ENCODE assay signal across 8 cellular contexts in the genomic region with DNA sequence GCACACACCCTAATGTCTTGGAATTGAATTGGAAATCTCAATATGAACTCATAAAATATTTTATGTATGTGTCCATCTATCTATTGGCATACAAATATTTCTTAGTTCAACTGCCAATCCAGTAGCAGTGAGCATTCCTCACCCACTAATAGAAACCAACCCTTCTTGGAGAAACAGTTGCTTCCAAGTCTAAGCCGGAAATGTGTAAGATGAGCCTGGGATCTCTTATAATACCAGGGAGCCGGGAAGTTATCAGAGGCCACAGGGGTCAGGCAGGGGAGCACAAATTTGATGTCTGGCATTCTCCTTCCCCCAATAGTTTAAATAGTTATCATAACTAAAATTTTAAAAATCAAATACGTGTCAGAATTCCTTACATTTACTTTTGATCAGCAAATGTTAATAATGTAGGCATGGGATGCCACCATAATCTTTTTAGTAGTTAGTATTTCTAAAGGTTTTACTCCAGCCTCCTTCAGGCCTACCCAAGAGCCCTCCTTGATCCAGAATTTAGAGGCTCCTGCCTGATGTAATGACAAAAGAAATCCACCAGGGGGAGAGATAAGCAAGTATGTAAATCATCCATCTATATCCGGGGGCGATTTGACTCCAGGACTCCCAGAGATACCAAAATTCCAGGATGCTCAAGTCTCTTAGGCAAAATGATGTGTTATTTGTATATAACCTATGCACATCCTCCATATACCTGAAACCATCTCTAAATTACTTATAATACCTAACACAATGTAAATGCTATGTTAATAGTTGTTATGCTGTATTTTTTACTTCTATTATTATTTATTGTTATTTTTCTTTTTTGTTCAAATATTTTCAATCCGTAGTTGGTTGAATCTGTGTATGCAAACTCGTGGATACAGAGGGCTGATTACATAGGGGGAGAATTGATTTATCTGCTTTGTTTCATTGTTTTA.
DNase-seq lines count a peak whose midpoint lies in the region; ATAC-seq and TF ChIP-seq lines count a peak whose summit lies in the region.

No MANE protein-coding gene starts in this region.

- no peaks in the 10 kb centered on the region for H3K4me1 ChIP-seq in neutrophil (ENCODE audit: control insufficient read depth in 1 of 2, insufficient read depth in 1 of 2, low read depth in 1 of 2, low read length in 1 of 2)

- H3K27me3 ChIP-seq in neutrophil, result no peaks in the 10 kb centered on the region

- no peak overlapping the region for H3K27ac ChIP-seq in neutrophil

- H3K4me3 ChIP-seq in neutrophil (ENCODE audit: low read depth in 1 of 2, low read length in 1 of 2), result no peak overlapping the region

- ATAC-seq in GM19351 (IDR thresholded peaks at IDR 0.05; ENCODE audit: unreplicated experiment), result peak; percentile 82
- peak; percentile 98 for ATAC-seq in SK-N-SH treated with all-trans-retinoic acid at 6 μM for 48 hours
- ATAC-seq in HG03175 (IDR thresholded peaks at IDR 0.05; ENCODE audit: unreplicated experiment), result no peak

- DNase-seq in COLO829 (ENCODE audit: low spot score), result peak; percentile 71
- DNase-seq in NCI-H1417 treated with DMSO at 0.1 percent for 48 hours (lab: John Stamatoyannopoulos, UW), result peak; percentile 13
- DNase-seq in fibroblast of gingiva (ENCODE audit: low read depth), result peak; percentile 55
- DNase-seq in activated CD8-positive, alpha-beta memory T cell treated with anti-CD3 and anti-CD28 coated beads, Interleukin-2, amount 50 U/mL, for 48 hours, result no peak

- H3K9me3 ChIP-seq in neutrophil, result no peaks in the 10 kb centered on the region

- H3K36me3 ChIP-seq in neutrophil, result no peaks in the 10 kb centered on the region

- peak; percentile 70 for TF ChIP-seq CTCF in neutrophil (IDR thresholded peaks at IDR 0.05)

TF ChIP-seq in SK-N-SH treated with all-trans-retinoic acid at 6 μM for 48 hours, 23 proteins besides CTCF, POLR2A, EP300 and RAD21:
- TF ChIP-seq ZFP3 (CRISPR knock-in tag; IDR thresholded peaks at IDR 0.05) (no peak), SNAI2 (CRISPR knock-in tag; IDR thresholded peaks at IDR 0.05) (no peak), ZNF565 (CRISPR knock-in tag; conservative IDR thresholded peaks at IDR 0.05; ENCODE audit: low read depth) (no peak), BACH2 (CRISPR knock-in tag; IDR thresholded peaks at IDR 0.05; ENCODE audit: borderline replicate concordance) (no peak), TCF4 (CRISPR knock-in tag; IDR thresholded peaks at IDR 0.05; ENCODE audit: borderline replicate concordance) (no peak), OSR1 (CRISPR knock-in tag; IDR thresholded peaks at IDR 0.05) (no peak), ZC3H10 (CRISPR knock-in tag; IDR thresholded peaks at IDR 0.05) (no peak), PPARA (CRISPR knock-in tag; IDR thresholded peaks at IDR 0.05; ENCODE audit: borderline replicate concordance) (no peak), RARB (CRISPR knock-in tag; IDR thresholded peaks at IDR 0.05) (no peak), ZNF8 (CRISPR knock-in tag; IDR thresholded peaks at IDR 0.05) (no peak), CSDC2 (CRISPR knock-in tag; IDR thresholded peaks at IDR 0.05) (no peak), ZFP30 (CRISPR knock-in tag; IDR thresholded peaks at IDR 0.05) (no peak), ARNTL (CRISPR knock-in tag; IDR thresholded peaks at IDR 0.05; ENCODE audit: borderline replicate concordance, low read depth) (no peak)
- TF ChIP-seq, protein P1, sequence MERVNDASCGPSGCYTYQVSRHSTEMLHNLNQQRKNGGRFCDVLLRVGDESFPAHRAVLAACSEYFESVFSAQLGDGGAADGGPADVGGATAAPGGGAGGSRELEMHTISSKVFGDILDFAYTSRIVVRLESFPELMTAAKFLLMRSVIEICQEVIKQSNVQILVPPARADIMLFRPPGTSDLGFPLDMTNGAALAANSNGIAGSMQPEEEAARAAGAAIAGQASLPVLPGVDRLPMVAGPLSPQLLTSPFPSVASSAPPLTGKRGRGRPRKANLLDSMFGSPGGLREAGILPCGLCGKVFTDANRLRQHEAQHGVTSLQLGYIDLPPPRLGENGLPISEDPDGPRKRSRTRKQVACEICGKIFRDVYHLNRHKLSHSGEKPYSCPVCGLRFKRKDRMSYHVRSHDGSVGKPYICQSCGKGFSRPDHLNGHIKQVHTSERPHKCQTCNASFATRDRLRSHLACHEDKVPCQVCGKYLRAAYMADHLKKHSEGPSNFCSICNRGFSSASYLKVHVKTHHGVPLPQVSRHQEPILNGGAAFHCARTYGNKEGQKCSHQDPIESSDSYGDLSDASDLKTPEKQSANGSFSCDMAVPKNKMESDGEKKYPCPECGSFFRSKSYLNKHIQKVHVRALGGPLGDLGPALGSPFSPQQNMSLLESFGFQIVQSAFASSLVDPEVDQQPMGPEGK (CRISPR knock-in tag; IDR thresholded peaks at IDR 0.05; ENCODE audit: borderline replicate concordance), result no peak
- TF ChIP-seq, protein P2, sequence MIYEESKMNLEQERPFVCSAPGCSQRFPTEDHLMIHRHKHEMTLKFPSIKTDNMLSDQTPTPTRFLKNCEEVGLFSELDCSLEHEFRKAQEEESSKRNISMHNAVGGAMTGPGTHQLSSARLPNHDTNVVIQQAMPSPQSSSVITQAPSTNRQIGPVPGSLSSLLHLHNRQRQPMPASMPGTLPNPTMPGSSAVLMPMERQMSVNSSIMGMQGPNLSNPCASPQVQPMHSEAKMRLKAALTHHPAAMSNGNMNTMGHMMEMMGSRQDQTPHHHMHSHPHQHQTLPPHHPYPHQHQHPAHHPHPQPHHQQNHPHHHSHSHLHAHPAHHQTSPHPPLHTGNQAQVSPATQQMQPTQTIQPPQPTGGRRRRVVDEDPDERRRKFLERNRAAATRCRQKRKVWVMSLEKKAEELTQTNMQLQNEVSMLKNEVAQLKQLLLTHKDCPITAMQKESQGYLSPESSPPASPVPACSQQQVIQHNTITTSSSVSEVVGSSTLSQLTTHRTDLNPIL (CRISPR knock-in tag; IDR thresholded peaks at IDR 0.05; ENCODE audit: low read depth), result no peak
- TF ChIP-seq, protein P3, sequence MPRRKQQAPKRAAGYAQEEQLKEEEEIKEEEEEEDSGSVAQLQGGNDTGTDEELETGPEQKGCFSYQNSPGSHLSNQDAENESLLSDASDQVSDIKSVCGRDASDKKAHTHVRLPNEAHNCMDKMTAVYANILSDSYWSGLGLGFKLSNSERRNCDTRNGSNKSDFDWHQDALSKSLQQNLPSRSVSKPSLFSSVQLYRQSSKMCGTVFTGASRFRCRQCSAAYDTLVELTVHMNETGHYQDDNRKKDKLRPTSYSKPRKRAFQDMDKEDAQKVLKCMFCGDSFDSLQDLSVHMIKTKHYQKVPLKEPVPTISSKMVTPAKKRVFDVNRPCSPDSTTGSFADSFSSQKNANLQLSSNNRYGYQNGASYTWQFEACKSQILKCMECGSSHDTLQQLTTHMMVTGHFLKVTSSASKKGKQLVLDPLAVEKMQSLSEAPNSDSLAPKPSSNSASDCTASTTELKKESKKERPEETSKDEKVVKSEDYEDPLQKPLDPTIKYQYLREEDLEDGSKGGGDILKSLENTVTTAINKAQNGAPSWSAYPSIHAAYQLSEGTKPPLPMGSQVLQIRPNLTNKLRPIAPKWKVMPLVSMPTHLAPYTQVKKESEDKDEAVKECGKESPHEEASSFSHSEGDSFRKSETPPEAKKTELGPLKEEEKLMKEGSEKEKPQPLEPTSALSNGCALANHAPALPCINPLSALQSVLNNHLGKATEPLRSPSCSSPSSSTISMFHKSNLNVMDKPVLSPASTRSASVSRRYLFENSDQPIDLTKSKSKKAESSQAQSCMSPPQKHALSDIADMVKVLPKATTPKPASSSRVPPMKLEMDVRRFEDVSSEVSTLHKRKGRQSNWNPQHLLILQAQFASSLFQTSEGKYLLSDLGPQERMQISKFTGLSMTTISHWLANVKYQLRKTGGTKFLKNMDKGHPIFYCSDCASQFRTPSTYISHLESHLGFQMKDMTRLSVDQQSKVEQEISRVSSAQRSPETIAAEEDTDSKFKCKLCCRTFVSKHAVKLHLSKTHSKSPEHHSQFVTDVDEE (CRISPR knock-in tag; IDR thresholded peaks at IDR 0.05), result no peak
